17 cellular contexts compared by ENCODE assay signal in the genomic region with DNA sequence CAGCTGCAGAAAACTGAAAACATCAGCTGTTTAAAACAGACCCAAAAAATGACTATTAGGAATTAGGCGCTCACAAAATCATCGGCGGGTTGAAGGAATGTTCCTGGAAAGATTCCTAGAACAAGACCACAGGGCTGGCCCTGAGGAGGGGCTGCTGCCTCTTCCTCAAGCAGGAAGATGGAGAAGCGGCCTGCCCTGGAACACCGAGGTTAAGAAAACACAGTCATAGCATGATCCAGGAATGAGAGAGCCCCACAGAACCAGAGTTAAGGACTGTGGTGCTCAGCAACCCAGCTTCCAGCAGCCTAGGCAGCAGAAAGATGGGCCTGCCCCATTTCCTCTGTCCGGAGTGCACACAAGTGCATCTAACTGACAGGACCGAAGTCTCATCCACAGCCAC.
DNase-seq lines count a peak whose midpoint lies in the region; ATAC-seq and TF ChIP-seq lines count a peak whose summit lies in the region.
"Had no signal": no experiment of that assay in that cellular context is flagged by ENCODE, and none has a peak within 500 bp of the region (broad histone marks: within the 10 kb centered on the region; RNA-seq: fewer than 3 reads in every experiment).

No MANE protein-coding gene starts in this region.

- H3K4me1 ChIP-seq in ACC112 (ENCODE audit: control insufficient read depth, insufficient read depth, low read length, unreplicated experiment) (peaks cover 29% of the 10 kb centered on the region), mammary epithelial cell (ENCODE audit: insufficient read depth, low read length) (peaks cover 37% of the 10 kb centered on the region)
- H3K4me1 ChIP-seq: stomach had no signal

- DNase-seq in mammary epithelial cell: peak; percentile 42
- DNase-seq in myocyte (ENCODE audit: low read depth): peak; percentile 28
- no peak for DNase-seq in islet precursor cell
- DNase-seq in activated CD4-positive, alpha-beta T cell treated with anti-CD3 and anti-CD28 coated beads for 1 hour: no peak
- DNase-seq in CD4-positive, alpha-beta T cell: no peak
- no peak for DNase-seq in SKM-1 treated with dmso at 0.1 percent for 144 hours (lab: John Stamatoyannopoulos, UW; ENCODE audit: unreplicated experiment)
- DNase-seq: head of caudate nucleus; NCI-H69; stimulated activated CD4-positive, alpha-beta T cell treated with anti-CD3 and anti-CD28 coated beads, Interleukin-1b, Interleukin-23, amount 100 ng/mL, for 48 hours; stomach; T1000 had no signal

- H2AFZ ChIP-seq in ACC112 (ENCODE audit: low read length, unreplicated experiment): peak overlapping the region; percentile 73
- peak overlapping the region; percentile 73 for H2AFZ ChIP-seq in mammary epithelial cell (ENCODE audit: low read depth, low read length)

- H3K27me3 Mint-ChIP-seq in CD4-positive, alpha-beta T cell: peaks cover 8% of the 10 kb centered on the region

- CTCF ChIA-PET in mammary epithelial cell (lab: Charles Lee; ENCODE audit: low non-redundant PET): no interaction called here
- CTCF ChIA-PET in CD4-positive, alpha-beta T cell (lab: Charles Lee): no interaction called here

- peak overlapping the region; percentile 19 for H3K27ac ChIP-seq in ACC112 (ENCODE audit: low read depth, low read length)
- no peak overlapping the region for H3K27ac ChIP-seq in mammary epithelial cell (ENCODE audit: insufficient read depth, low read depth, low read length)
- H3K27ac ChIP-seq in CD4-positive, alpha-beta T cell (ENCODE audit: low read depth, low read length): no peak overlapping the region
- H3K27ac ChIP-seq: HL-60, SJSA1, stomach had no signal

- dilution Hi-C loops in mammary epithelial cell (cut with HindIII; ENCODE audit: low sequenced_read_pairs): no loop called here

- BruUV-seq in mammary epithelial cell (replicated peaks; lab: Mats Ljungman, UMichigan): no TSS peak

- no peaks in the 10 kb centered on the region for H4K20me1 ChIP-seq in mammary epithelial cell (ENCODE audit: insufficient read depth, low read length)

- H3K36me3 ChIP-seq in ACC112 (ENCODE audit: insufficient read depth, low read length): no peaks in the 10 kb centered on the region
- no peaks in the 10 kb centered on the region for H3K36me3 ChIP-seq in mammary epithelial cell (ENCODE audit: insufficient read depth, low read length)
- H3K36me3 ChIP-seq: SJSA1, stomach had no signal

- H3K9me3 Mint-ChIP-seq in CD4-positive, alpha-beta T cell: no peaks in the 10 kb centered on the region
- H3K9me3 Mint-ChIP-seq: memory B cell had no signal

- intact Hi-C loops in mammary epithelial cell (cut with micrococcal nuclease): no loop called here
- intact Hi-C loops in CD4-positive, alpha-beta T cell (cut with DNase I, micrococcal nuclease): no loop called here

- no peak overlapping the region for H3K27ac Mint-ChIP-seq in CD4-positive, alpha-beta T cell
- H3K27ac Mint-ChIP-seq: memory B cell had no signal

- WGBS in mammary epithelial cell (ENCODE audit: low coverage, missing lambda C conversion rate): 44% methylated on average over 5 of the region's 7 CpGs

- TF ChIP-seq CTCF in mammary epithelial cell (conservative IDR thresholded peaks at IDR 0.05 in 1 of 2, IDR thresholded peaks at IDR 0.05 in 1 of 2; ENCODE audit: extremely low read depth in 1 of 2, insufficient read depth in 1 of 2, low read depth in 1 of 2, low read length in 2 of 2): no peak
- TF ChIP-seq CTCF in CD4-positive, alpha-beta T cell (IDR thresholded peaks at IDR 0.05): no peak

- H3K9ac ChIP-seq in mammary epithelial cell (ENCODE audit: insufficient read depth, low read length): no peak overlapping the region

- no peak overlapping the region for H3K4me2 ChIP-seq in mammary epithelial cell (ENCODE audit: insufficient read depth, low read depth, low read length)

- peak; percentile 37 for ATAC-seq in GM18511 (IDR thresholded peaks at IDR 0.05; ENCODE audit: unreplicated experiment)
- ATAC-seq in CD4-positive, alpha-beta T cell (ENCODE audit: poor library complexity): no peak
- ATAC-seq: K562 had no signal

- no peaks in the 10 kb centered on the region for H3K36me3 Mint-ChIP-seq in CD4-positive, alpha-beta T cell (ENCODE audit: low read depth)
- H3K36me3 Mint-ChIP-seq: memory B cell had no signal

- H3K4me1 Mint-ChIP-seq in CD4-positive, alpha-beta T cell (ENCODE audit: low read depth): no peaks in the 10 kb centered on the region
- H3K4me1 Mint-ChIP-seq: memory B cell had no signal

- POLR2A ChIA-PET in CD4-positive, alpha-beta T cell (lab: Charles Lee): no interaction called here

- H3K4me3 ChIP-seq in ACC112 (ENCODE audit: low read depth, low read length) (peak overlapping the region; percentile 2), mammary epithelial cell (replicated peaks in 1 of 3; ENCODE audit: insufficient read depth in 1 of 3, low read depth in 2 of 3, low read length in 3 of 3) (no peak overlapping the region)
- H3K4me3 ChIP-seq: K562, SJSA1, stomach had no signal

- no peaks in the 10 kb centered on the region for H3K9me3 ChIP-seq in mammary epithelial cell (replicated peaks; ENCODE audit: insufficient read depth, low read length)
- no peaks in the 10 kb centered on the region for H3K9me3 ChIP-seq in CD4-positive, alpha-beta T cell (ENCODE audit: control insufficient read depth, low read length)
- H3K9me3 ChIP-seq: SJSA1, stomach had no signal

- in situ Hi-C loops in mammary epithelial cell (cut with MboI; ENCODE audit: low sequenced_read_pairs in 2 of 2): no loop called here

- no peak overlapping the region for H3K4me3 Mint-ChIP-seq in CD4-positive, alpha-beta T cell
- H3K4me3 Mint-ChIP-seq: memory B cell had no signal

- H3K27me3 ChIP-seq in ACC112 (ENCODE audit: insufficient read depth, low read length): no peaks in the 10 kb centered on the region
- H3K27me3 ChIP-seq in mammary epithelial cell (ENCODE audit: insufficient read depth, low read length): no peaks in the 10 kb centered on the region
- H3K27me3 ChIP-seq in CD4-positive, alpha-beta T cell (ENCODE audit: control insufficient read depth, insufficient read depth, low read length): no peaks in the 10 kb centered on the region
- H3K27me3 ChIP-seq: SJSA1, stomach had no signal

- no peaks in the 10 kb centered on the region for H3K79me2 ChIP-seq in ACC112 (ENCODE audit: control insufficient read depth, insufficient read depth, low read length, unreplicated experiment)
- H3K79me2 ChIP-seq in mammary epithelial cell (ENCODE audit: insufficient read depth, low read length): no peaks in the 10 kb centered on the region

Comparison
In these comparisons a context has a peak if more than half of its experiments do, and no peak if none do; other contexts are left out.
1. DNase-seq: peak in mammary epithelial cell (single experiment) and myocyte (single experiment); none in islet precursor cell (single experiment), activated CD4-positive, alpha-beta T cell treated with anti-CD3 and anti-CD28 coated beads for 1 hour (single experiment), CD4-positive, alpha-beta T cell (0 of 10) and SKM-1 treated with dmso at 0.1 percent for 144 hours (single experiment).